Comparison of ENCODE assay signal across 8 cellular contexts in the genomic region with DNA sequence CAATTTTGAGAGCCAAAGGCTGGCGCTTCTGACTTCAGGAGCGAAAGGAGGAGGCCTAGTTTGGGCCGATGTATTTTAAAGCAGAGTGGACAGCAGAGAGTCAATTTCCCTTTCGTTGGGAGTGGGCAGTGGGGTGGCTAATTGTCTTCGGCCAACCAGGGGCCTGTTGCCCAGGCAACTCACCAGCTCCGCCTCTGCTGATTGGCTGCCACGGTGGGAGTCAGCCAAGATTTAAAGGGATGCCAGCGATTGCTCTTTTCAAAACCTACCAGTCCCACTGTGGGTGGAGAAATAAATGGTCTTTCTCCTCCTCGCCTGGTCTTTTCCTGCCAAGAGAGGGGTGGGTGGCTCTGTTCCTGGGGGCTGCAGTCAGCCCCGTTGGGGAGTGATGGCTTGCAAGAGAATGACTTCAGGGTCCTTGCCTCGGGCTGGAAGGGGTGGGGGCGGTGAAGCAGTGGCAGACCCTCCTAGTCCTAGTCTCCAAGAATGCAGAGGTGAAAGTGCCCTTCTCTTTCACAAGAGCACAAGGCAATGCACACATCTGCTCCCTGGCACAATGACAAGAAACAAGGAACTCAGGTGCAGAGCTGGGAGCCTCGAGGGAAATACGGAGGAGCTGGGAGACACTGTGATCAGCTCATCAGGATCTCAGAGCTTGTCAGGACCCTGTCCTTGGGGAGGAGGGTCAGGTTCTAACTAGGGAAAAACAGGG. TPM values are rescaled to one million over a fixed set of nuclear protein-coding genes. Genes with fewer than 3 reads are reported as not detected.
DNase-seq lines count a peak whose midpoint lies in the region; ATAC-seq lines count a peak whose summit lies in the region.

No MANE protein-coding gene starts in this region.

- DNase-seq in EH (ENCODE audit: low read depth) = peak; percentile 8
- DNase-seq in NCI-H69 (lab: John Stamatoyannopoulos, UW) = peak; percentile 88
- DNase-seq in fibroblast of gingiva (ENCODE audit: low read depth) = peak; percentile 34
- DNase-seq in nucleus accumbens (lab: John Stamatoyannopoulos, UW) = peak in 55 of 56 donors; percentile 33 to 91 (median 79)
- DNase-seq in NCI-H526 treated with DMSO at 0.1 percent for 48 hours (lab: John Stamatoyannopoulos, UW) = no peak
- DNase-seq in MG63 = no peak

- no peaks in the 10 kb centered on the region for H3K9me3 ChIP-seq in MG63

- ATAC-seq in HG03280 (IDR thresholded peaks at IDR 0.05; ENCODE audit: unreplicated experiment) = no peak
- ATAC-seq in GM21526 (IDR thresholded peaks at IDR 0.05; ENCODE audit: low FRiP score, unreplicated experiment) = no peak

- no peaks in the 10 kb centered on the region for H3K36me3 ChIP-seq in MG63

- H3K4me3 ChIP-seq in MG63 = no peak overlapping the region

- H3K27me3 ChIP-seq in MG63 = no peaks in the 10 kb centered on the region

RNA-seq across cellular contexts. Expression of a gene that starts 37.7 kb away (rescaled TPM):
- total RNA-seq in MG63 (2014; rRNA removed; shearing (Covaris generic); ENCODE audit: low replicate concordance) = not detected in 2 replicates

RNA-seq across cellular contexts. Expression of a gene that starts 41.3 kb away (rescaled TPM):
- total RNA-seq in MG63 (2014; rRNA removed; shearing (Covaris generic); ENCODE audit: low replicate concordance) = not detected in 2 replicates

RNA-seq across cellular contexts. Expression of a gene that starts 51.7 kb away (rescaled TPM):
- not detected in 2 replicates for total RNA-seq in MG63 (2014; rRNA removed; shearing (Covaris generic); ENCODE audit: low replicate concordance)

Comparison
In these comparisons a context has a peak if more than half of its experiments do, and no peak if none do; other contexts are left out.
1. DNase-seq: peak in EH (single experiment), NCI-H69 (single experiment), fibroblast of gingiva (single experiment) and nucleus accumbens (55 of 56); none in NCI-H526 treated with DMSO at 0.1 percent for 48 hours (single experiment) and MG63 (single experiment).